13 cellular contexts compared by ENCODE assay signal in genomic region chr17:7207120-7208001, GRCh38. TPM values are rescaled to one million over a fixed set of nuclear protein-coding genes. Genes with fewer than 3 reads are reported as not detected.
DNase-seq lines count a peak whose midpoint lies in the region; ATAC-seq and TF ChIP-seq lines count a peak whose summit lies in the region.
"Had no signal": no experiment of that assay in that cellular context is flagged by ENCODE, and none has a peak within 500 bp of the region (broad histone marks: within the 10 kb centered on the region; RNA-seq: fewer than 3 reads in every experiment).

No MANE protein-coding gene starts in this region.

- H3K9me3 Mint-ChIP-seq in CD4-positive, alpha-beta memory T cell: peaks cover 0 to 3% (median 0%) of the 10 kb centered on the region in 8 donors
- H3K9me3 Mint-ChIP-seq in neural progenitor cell: no peaks in the 10 kb centered on the region

- no peaks in the 10 kb centered on the region for H3K9me3 ChIP-seq in CD4-positive, alpha-beta memory T cell (ENCODE audit: control insufficient read depth in 1 of 2, low read length in 2 of 2)
- H3K9me3 ChIP-seq in Karpas-422 (ENCODE audit: low read length) (no peaks in the 10 kb centered on the region), fibroblast of lung (ENCODE audit: control insufficient read depth, insufficient read depth, low read depth, low read length) (no peaks in the 10 kb centered on the region), neural progenitor cell (ENCODE audit: low read depth) (no peaks in the 10 kb centered on the region)
- H3K9me3 ChIP-seq: esophagus squamous epithelium, prostate gland, upper lobe of left lung had no signal

- H3F3A ChIP-seq in neural progenitor cell (ENCODE audit: low read depth): peaks cover 50% of the 10 kb centered on the region

- DNase-seq in CD4-positive, alpha-beta memory T cell: peak in 1 of 5 donors; percentile 29
- DNase-seq in Karpas-422: no peak
- peak in 1 of 2 donors; percentile 25 for DNase-seq in fibroblast of lung (ENCODE audit: low read depth in 2 of 2)
- no peak for DNase-seq in neural progenitor cell (ENCODE audit: low spot score)
- no peak for DNase-seq in NCI-H2196 treated with DMSO at 0.1 percent for 48 hours (lab: John Stamatoyannopoulos, UW; ENCODE audit: unreplicated experiment)
- no peak for DNase-seq in globus pallidus (ENCODE audit: low spot score)
- DNase-seq: esophagus squamous epithelium, kidney glomerular epithelial cell, NCI-H146 had no signal

- H4K20me1 ChIP-seq in Karpas-422 (ENCODE audit: insufficient read depth, low read depth, low read length) (0 out of 2 replicates have a peak, but pooled peaks cover 6% of the 10 kb centered on the region), fibroblast of lung (ENCODE audit: control insufficient read depth, extremely low read depth, insufficient read depth, low read length) (no peaks in the 10 kb centered on the region), neural progenitor cell (ENCODE audit: low read depth) (peaks cover 29% of the 10 kb centered on the region)

- H2AFZ ChIP-seq in Karpas-422 (ENCODE audit: low read length) (no peak overlapping the region), fibroblast of lung (ENCODE audit: low read length) (no peak overlapping the region), neural progenitor cell (replicated peaks) (no peak overlapping the region)

- H3K4me2 ChIP-seq in Karpas-422 (ENCODE audit: low read depth, low read length, poor library complexity, severe bottlenecking) (no peak overlapping the region), fibroblast of lung (ENCODE audit: extremely low read depth, insufficient read depth, low read length) (peak overlapping the region; percentile 37), neural progenitor cell (peak overlapping the region; percentile 72)

- H3K4me1 Mint-ChIP-seq in CD4-positive, alpha-beta memory T cell: peaks cover 16 to 44% (median 29%) of the 10 kb centered on the region in 4 donors
- peaks cover 77% of the 10 kb centered on the region for H3K4me1 Mint-ChIP-seq in neural progenitor cell

- CTCF ChIA-PET in CD4-positive, alpha-beta memory T cell (lab: Charles Lee; ENCODE audit: partially characterized antibody): interaction anchor here (1.2 kb wide), 1 partner anchor 27 kb away, joined by 3 read pairs; the partner anchor contains the start of gene DVL2

- no peak overlapping the region for H3K4me3 ChIP-seq in CD4-positive, alpha-beta memory T cell (ENCODE audit: low read length in 2 of 2)
- H3K4me3 ChIP-seq in Karpas-422 (ENCODE audit: low read length) (no peak overlapping the region), fibroblast of lung (replicated peaks in 1 of 4; ENCODE audit: control extremely low read depth in 1 of 4, insufficient read depth in 1 of 4, low read depth in 3 of 4, low read length in 4 of 4) (no peak overlapping the region), neural progenitor cell (peak overlapping the region; percentile 30)
- H3K4me3 ChIP-seq: esophagus squamous epithelium, prostate gland, upper lobe of left lung had no signal

- no peaks in the 10 kb centered on the region for H3K27me3 ChIP-seq in CD4-positive, alpha-beta memory T cell (ENCODE audit: insufficient read depth, low read length)
- H3K27me3 ChIP-seq in Karpas-422 (ENCODE audit: low read length): no peaks in the 10 kb centered on the region
- no peaks in the 10 kb centered on the region for H3K27me3 ChIP-seq in fibroblast of lung (ENCODE audit: control insufficient read depth, insufficient read depth, low read length)
- H3K27me3 ChIP-seq in neural progenitor cell: no peaks in the 10 kb centered on the region
- H3K27me3 ChIP-seq: esophagus squamous epithelium, upper lobe of left lung had no signal

- no peaks in the 10 kb centered on the region for H3K36me3 Mint-ChIP-seq in CD4-positive, alpha-beta memory T cell
- peaks cover 16% of the 10 kb centered on the region for H3K36me3 Mint-ChIP-seq in neural progenitor cell

- intact Hi-C loops in CD4-positive, alpha-beta memory T cell (cut with micrococcal nuclease): no loop called here

- TF ChIP-seq CTCF in fibroblast of lung (conservative IDR thresholded peaks at IDR 0.05 in 1 of 2, IDR thresholded peaks at IDR 0.05 in 1 of 2; ENCODE audit: low read depth in 1 of 2, low read length in 2 of 2): no peak
- TF ChIP-seq CTCF in neural progenitor cell (IDR thresholded peaks at IDR 0.05): no peak

- H3K27ac ChIP-seq in CD4-positive, alpha-beta memory T cell (ENCODE audit: low read depth, low read length): no peak overlapping the region
- H3K27ac ChIP-seq in Karpas-422 (ENCODE audit: low read length) (no peak overlapping the region), fibroblast of lung (ENCODE audit: insufficient read depth, low read length) (peak overlapping the region; percentile 9), neural progenitor cell (no peak overlapping the region)
- H3K27ac ChIP-seq: esophagus squamous epithelium, prostate gland, upper lobe of left lung had no signal

- peak overlapping the region; percentile 92 to 100 (median 100) for H3K27ac Mint-ChIP-seq in CD4-positive, alpha-beta memory T cell
- H3K27ac Mint-ChIP-seq in neural progenitor cell: peak overlapping the region; percentile 72

- H3K4me1 ChIP-seq in CD4-positive, alpha-beta memory T cell (ENCODE audit: insufficient read depth, low read length): peaks cover 21% of the 10 kb centered on the region
- H3K4me1 ChIP-seq in Karpas-422 (ENCODE audit: low read length): peaks cover 46% of the 10 kb centered on the region
- H3K4me1 ChIP-seq in fibroblast of lung (ENCODE audit: control insufficient read depth, extremely low read depth, insufficient read depth, low read length): peaks cover 5% of the 10 kb centered on the region
- H3K4me1 ChIP-seq in neural progenitor cell: peaks cover 51% of the 10 kb centered on the region
- H3K4me1 ChIP-seq: prostate gland had no signal

- H3K79me2 ChIP-seq in Karpas-422 (ENCODE audit: low read length) (peaks cover 41% of the 10 kb centered on the region), fibroblast of lung (ENCODE audit: control insufficient read depth, insufficient read depth, low read length) (peaks cover 12% of the 10 kb centered on the region), neural progenitor cell (ENCODE audit: low read depth) (peaks cover 71% of the 10 kb centered on the region)

- H3K9me2 ChIP-seq in Karpas-422 (replicated peaks; ENCODE audit: insufficient read depth, low read length): no peaks in the 10 kb centered on the region

- POLR2A ChIA-PET in CD4-positive, alpha-beta memory T cell (lab: Charles Lee; ENCODE audit: partially characterized antibody): interaction anchor here (0.6 to 1.4 kb wide), 4 partner anchors 12 to 171 kb away, joined by 3 to 5 read pairs (median 4); partner anchors contain the start of genes DLG4, DVL2 and SLC16A13

- H3K4me3 Mint-ChIP-seq in CD4-positive, alpha-beta memory T cell: peak overlapping the region in 1 of 8 donors; percentile 45
- H3K4me3 Mint-ChIP-seq in neural progenitor cell: peak overlapping the region; percentile 79

- peaks cover 0 to 10% of the 10 kb centered on the region in 2 donors for H3K27me3 Mint-ChIP-seq in CD4-positive, alpha-beta memory T cell
- peaks cover 4% of the 10 kb centered on the region for H3K27me3 Mint-ChIP-seq in neural progenitor cell (ENCODE audit: insufficient read depth, low read depth)

- no peak for ATAC-seq in GM18861 (IDR thresholded peaks at IDR 0.05; ENCODE audit: unreplicated experiment)
- no peak for ATAC-seq in HG02981 (IDR thresholded peaks at IDR 0.05; ENCODE audit: unreplicated experiment)

- no peaks in the 10 kb centered on the region for H3K36me3 ChIP-seq in CD4-positive, alpha-beta memory T cell (ENCODE audit: insufficient read depth, low read length)
- H3K36me3 ChIP-seq in Karpas-422 (ENCODE audit: insufficient read depth, low read length) (peaks cover 13% of the 10 kb centered on the region), fibroblast of lung (ENCODE audit: control insufficient read depth, insufficient read depth, low read length) (peaks cover 10% of the 10 kb centered on the region), neural progenitor cell (peaks cover 4% of the 10 kb centered on the region)
- H3K36me3 ChIP-seq: prostate gland had no signal

- H3K9ac ChIP-seq in Karpas-422 (ENCODE audit: low read length) (peak overlapping the region; percentile 36; the same call in 1 of the 2 replicates), fibroblast of lung (ENCODE audit: insufficient read depth, low read length) (no peak overlapping the region), neural progenitor cell (no peak overlapping the region)

RNA-seq across cellular contexts. Expression of gene DLG4, which starts 12.3 kb away (rescaled TPM):
- 1 to 10 TPM; 7.2 to 7.6 TPM for total RNA-seq in CD4-positive, alpha-beta memory T cell
- polyA plus RNA-seq in CD4-positive, alpha-beta memory T cell: under 1 TPM; 0.44 to 0.50 TPM
- total RNA-seq in Karpas-422 (2014; rRNA removed; shearing (Covaris generic); ENCODE audit: low replicate concordance): 8.5 and 24.1 TPM in 2 replicates
- 12.6 and 22.0 TPM in 2 replicates for total RNA-seq in fibroblast of lung
- polyA plus RNA-seq in fibroblast of lung: 11.3 and 14.2 TPM in 2 replicates
- polyA plus RNA-seq in fibroblast of lung (2012): 12.9 and 16.0 TPM in 2 replicates
- polyA minus RNA-seq in fibroblast of lung (ENCODE audit: low replicate concordance): 25.9 and 29.9 TPM in 2 replicates
- 23.5 and 50.5 TPM in 2 replicates for total RNA-seq in neural progenitor cell (ENCODE audit: low replicate concordance)

RNA-seq across cellular contexts. Expression of gene ACADVL, which starts 12.4 kb away (rescaled TPM):
- total RNA-seq in CD4-positive, alpha-beta memory T cell: 100 to 1,000 TPM; 340 to 342 TPM
- polyA plus RNA-seq in CD4-positive, alpha-beta memory T cell: 100 to 1,000 TPM; 110 to 118 TPM
- 245 and 371 TPM in 2 replicates for total RNA-seq in Karpas-422 (2014; rRNA removed; shearing (Covaris generic); ENCODE audit: low replicate concordance)
- total RNA-seq in fibroblast of lung (185 and 313 TPM in 2 replicates), neural progenitor cell (ENCODE audit: low replicate concordance) (86.7 and 194 TPM in 2 replicates)
- 129 and 143 TPM in 2 replicates for polyA plus RNA-seq in fibroblast of lung
- polyA plus RNA-seq in fibroblast of lung (2012): 193 and 213 TPM in 2 replicates
- 320 and 330 TPM in 2 replicates for polyA minus RNA-seq in fibroblast of lung (ENCODE audit: low replicate concordance)

RNA-seq across cellular contexts. Expression of gene DVL2, which starts 27.0 kb away (rescaled TPM):
- total RNA-seq in CD4-positive, alpha-beta memory T cell: 10 to 100 TPM; 75.1 to 76.8 TPM
- 10 to 100 TPM; 22.0 to 23.7 TPM for polyA plus RNA-seq in CD4-positive, alpha-beta memory T cell
- 75.2 and 117 TPM in 2 replicates for total RNA-seq in Karpas-422 (2014; rRNA removed; shearing (Covaris generic); ENCODE audit: low replicate concordance)
- 91.8 and 95.8 TPM in 2 replicates for total RNA-seq in fibroblast of lung
- 8.1 and 8.6 TPM in 2 replicates for polyA plus RNA-seq in fibroblast of lung
- 34.1 and 36.8 TPM in 2 replicates for polyA plus RNA-seq in fibroblast of lung (2012)
- polyA minus RNA-seq in fibroblast of lung (ENCODE audit: low replicate concordance): 70.9 and 73.8 TPM in 2 replicates
- total RNA-seq in neural progenitor cell (ENCODE audit: low replicate concordance): 43.9 and 113 TPM in 2 replicates

RNA-seq across cellular contexts. Expression of gene ASGR1, which starts 28.2 kb away (rescaled TPM):
- not detected for total RNA-seq in CD4-positive, alpha-beta memory T cell
- not detected for polyA plus RNA-seq in CD4-positive, alpha-beta memory T cell
- total RNA-seq in Karpas-422 (2014; rRNA removed; shearing (Covaris generic); ENCODE audit: low replicate concordance): 1.2 TPM in 1 of 2 replicates, not detected in the other
- total RNA-seq in fibroblast of lung (0.66 and 0.77 TPM in 2 replicates), neural progenitor cell (ENCODE audit: low replicate concordance) (3.1 and 4.4 TPM in 2 replicates)
- polyA plus RNA-seq in fibroblast of lung: 0.14 and 0.19 TPM in 2 replicates
- 0.40 TPM in 1 of 2 replicates, not detected in the other for polyA plus RNA-seq in fibroblast of lung (2012)
- polyA minus RNA-seq in fibroblast of lung (ENCODE audit: low replicate concordance): 0.37 TPM in 1 of 2 replicates, not detected in the other

RNA-seq across cellular contexts. Expression of gene PHF23, which starts 31.9 kb away (rescaled TPM):
- 10 to 100 TPM; 45.8 to 55.8 TPM for total RNA-seq in CD4-positive, alpha-beta memory T cell
- polyA plus RNA-seq in CD4-positive, alpha-beta memory T cell: 10 to 100 TPM; 11.4 to 29.8 TPM
- total RNA-seq in Karpas-422 (2014; rRNA removed; shearing (Covaris generic); ENCODE audit: low replicate concordance): 36.7 and 69.3 TPM in 2 replicates
- total RNA-seq in fibroblast of lung: 41.6 and 45.4 TPM in 2 replicates
- polyA plus RNA-seq in fibroblast of lung: 46.6 and 48.7 TPM in 2 replicates
- polyA plus RNA-seq in fibroblast of lung (2012): 47.2 and 48.1 TPM in 2 replicates
- 52.1 and 77.2 TPM in 2 replicates for polyA minus RNA-seq in fibroblast of lung (ENCODE audit: low replicate concordance)
- 31.6 and 59.1 TPM in 2 replicates for total RNA-seq in neural progenitor cell (ENCODE audit: low replicate concordance)
